Comparison of ENCODE assay signal across 18 cellular contexts in the genomic region with DNA sequence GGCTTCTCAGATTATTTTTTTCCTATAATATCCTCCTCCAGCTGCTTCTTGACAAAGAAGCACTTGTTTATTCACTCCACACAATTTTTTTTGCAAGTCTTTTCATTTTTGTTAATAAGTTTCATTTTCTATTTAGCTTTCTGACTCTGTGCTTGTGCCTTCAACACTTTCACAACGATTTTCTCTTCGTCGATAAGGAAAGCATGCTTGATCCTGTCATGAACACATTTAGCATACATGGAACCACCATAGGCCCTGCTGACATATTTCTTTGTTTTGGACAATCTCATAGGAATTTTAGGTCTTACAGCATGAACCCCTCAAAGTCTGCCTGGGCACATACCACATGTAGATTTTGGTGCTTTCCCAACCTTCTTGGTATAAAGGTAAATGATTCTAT.
"Had no signal": no experiment of that assay in that cellular context is flagged by ENCODE, and none has a peak within 500 bp of the region (broad histone marks: within the 10 kb centered on the region; RNA-seq: fewer than 3 reads in every experiment).

No MANE protein-coding gene starts in this region.

- H3K79me2 ChIP-seq: parathyroid adenoma had no signal

- H3K27ac Mint-ChIP-seq: activated B cell treated with CpG ODN at 0.5 μM for 24 hours; activated T-cell treated with anti-CD3 and anti-CD28 coated beads, Interleukin-2, amount 50 U/mL, for 72 hours; endodermal cell; nephron had no signal

- H3K27me3 ChIP-seq: right lobe of liver, upper lobe of left lung had no signal

- H3K9me3 ChIP-seq: body of pancreas, lower lobe of right lung, right lobe of liver, thoracic aorta, upper lobe of left lung had no signal

- H3K27me3 Mint-ChIP-seq: activated B cell treated with CpG ODN at 0.5 μM for 24 hours had no signal

- DNase-seq: activated B cell treated with CpG ODN at 0.5 μM for 24 hours; activated CD4-positive, alpha-beta T cell treated with anti-CD3 and anti-CD28 coated beads for 4 hours; activated gamma-delta T cell treated with Interleukin-2 at 50 U/mL for 16 hours; activated T-cell treated with anti-CD3 and anti-CD28 coated beads, Interleukin-2, amount 50 U/mL, for 72 hours; body of pancreas; endodermal cell; foreskin fibroblast; left cardiac atrium; lower lobe of right lung; right lobe of liver; stimulated activated CD4-positive, alpha-beta T cell treated with anti-CD3 and anti-CD28 coated beads, Interleukin-4, amount 100 ng/mL, for 1 hour had no signal

- H3K4me3 ChIP-seq: body of pancreas, lower lobe of right lung, right lobe of liver, smooth muscle cell, thoracic aorta, upper lobe of left lung had no signal

- H3K9ac ChIP-seq: parathyroid adenoma had no signal

- H3K36me3 ChIP-seq: lower lobe of right lung, right lobe of liver, thoracic aorta, upper lobe of left lung had no signal

- H3K4me2 ChIP-seq: smooth muscle cell had no signal

- H2AFZ ChIP-seq: parathyroid adenoma had no signal

- H3K27ac ChIP-seq: body of pancreas, epithelial cell of prostate, lower lobe of right lung, parathyroid adenoma, right lobe of liver, thoracic aorta, upper lobe of left lung had no signal

- ATAC-seq: activated T-cell treated with anti-CD3 and anti-CD28 coated beads, Interleukin-2, amount 50 U/mL, for 72 hours; body of pancreas; left cardiac atrium; lower lobe of right lung; right lobe of liver had no signal

- FAIRE-seq: islet of Langerhans had no signal

- H3K4me3 Mint-ChIP-seq: activated B cell treated with CpG ODN at 0.5 μM for 24 hours, endodermal cell, nephron had no signal

- H3K9me3 Mint-ChIP-seq: activated B cell treated with CpG ODN at 0.5 μM for 24 hours; activated T-cell treated with anti-CD3 and anti-CD28 coated beads, Interleukin-2, amount 50 U/mL, for 72 hours; endodermal cell; nephron had no signal
